In the genomic region with DNA sequence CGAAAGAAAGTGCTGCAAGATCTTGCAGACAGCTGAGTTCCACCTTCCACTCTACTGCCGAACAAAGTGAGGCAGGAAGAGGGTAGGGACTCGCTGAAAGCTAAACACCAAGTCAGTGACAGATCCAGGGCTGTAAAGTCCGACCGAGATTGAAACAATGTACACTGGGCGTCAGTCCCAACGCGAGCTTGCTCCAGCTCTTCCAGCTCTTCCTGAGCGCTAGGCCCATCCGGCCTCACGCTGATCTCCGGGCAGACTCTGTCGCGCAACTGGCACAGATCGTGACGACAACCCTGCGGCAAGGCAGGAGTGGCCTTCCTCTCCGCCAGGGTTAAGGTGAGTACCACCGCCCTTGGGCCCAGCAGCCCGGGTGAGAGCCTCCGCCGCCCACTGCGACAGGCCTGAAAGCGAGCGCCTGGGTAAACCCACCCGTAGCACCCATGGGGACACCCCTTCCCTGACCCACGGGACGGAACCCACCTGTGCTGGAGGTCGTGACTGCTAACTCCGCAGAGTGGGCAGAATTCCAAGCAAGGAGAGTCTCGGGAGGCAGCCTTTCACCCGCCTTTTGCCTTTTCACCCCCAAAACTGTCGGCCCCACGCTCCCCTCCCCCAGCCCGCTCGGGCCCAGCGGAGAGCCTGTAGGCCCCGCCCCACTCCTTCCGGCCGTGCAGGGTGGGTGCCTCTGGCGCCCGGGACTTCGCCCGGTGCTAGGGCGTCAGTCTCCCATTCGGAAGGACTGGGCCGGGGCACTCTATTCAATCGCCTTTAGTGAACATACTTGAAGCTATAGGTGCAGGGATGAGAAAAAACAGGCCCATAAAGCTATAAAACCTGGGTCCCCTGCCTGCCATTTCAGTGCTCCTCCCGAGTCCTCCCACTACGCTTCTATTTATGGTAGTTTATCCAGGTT, we compare ENCODE assay signal across 8 cellular contexts. TPM values are rescaled to one million over a fixed set of nuclear protein-coding genes. Genes with fewer than 3 reads are reported as not detected.
DNase-seq lines count a peak whose midpoint lies in the region; ATAC-seq and TF ChIP-seq lines count a peak whose summit lies in the region.

A gene (plus strand): TSS at position 275 of the 913 bp plus-strand sequence.
A gene with protein sequence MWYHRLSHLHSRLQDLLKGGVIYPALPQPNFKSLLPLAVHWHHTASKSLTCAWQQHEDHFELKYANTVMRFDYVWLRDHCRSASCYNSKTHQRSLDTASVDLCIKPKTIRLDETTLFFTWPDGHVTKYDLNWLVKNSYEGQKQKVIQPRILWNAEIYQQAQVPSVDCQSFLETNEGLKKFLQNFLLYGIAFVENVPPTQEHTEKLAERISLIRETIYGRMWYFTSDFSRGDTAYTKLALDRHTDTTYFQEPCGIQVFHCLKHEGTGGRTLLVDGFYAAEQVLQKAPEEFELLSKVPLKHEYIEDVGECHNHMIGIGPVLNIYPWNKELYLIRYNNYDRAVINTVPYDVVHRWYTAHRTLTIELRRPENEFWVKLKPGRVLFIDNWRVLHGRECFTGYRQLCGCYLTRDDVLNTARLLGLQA (minus strand): TSS at position 641 of the 913 bp plus-strand sequence. CDS start 67,676 bp downstream, outside the sequence.

- H3K27me3 ChIP-seq in HUES48 (ENCODE audit: control insufficient read depth, insufficient read depth, low read length) (no peaks in the 10 kb centered on the region), Panc1 (ENCODE audit: control insufficient read depth, insufficient read depth, low read length) (no peaks in the 10 kb centered on the region)

- no peaks in the 10 kb centered on the region for H3K4me1 ChIP-seq in HUES48 (ENCODE audit: control insufficient read depth, insufficient read depth, low read length)
- peaks cover 5% of the 10 kb centered on the region for H3K4me1 ChIP-seq in Panc1 (ENCODE audit: control insufficient read depth, insufficient read depth, low read length)

- H3K27ac Mint-ChIP-seq in activated T-helper 2 cell treated with anti-CD3 and anti-CD28 coated beads, Interferon-gamma antibody, Interleukin-2, Interleukin-4, amounts not matched to agents 10 μg/mL and 5 μg/mL and 100 μg/mL, durations not matched to agents 14 hours and 24 hours and 36 hours, result peak within 1 kb of the TSS; percentile 84
- H3K27ac Mint-ChIP-seq in naive thymus-derived CD8-positive, alpha-beta T cell, result peak within 1 kb of the TSS; percentile 89 to 97 (median 96)

- peak; percentile 81 for DNase-seq in DMS 273 (lab: John Stamatoyannopoulos, UW; ENCODE audit: unreplicated experiment)
- DNase-seq in Panc1 (ENCODE audit: low read depth, low spot score), result no peak
- DNase-seq in activated T-helper 2 cell treated with anti-CD3 and anti-CD28 coated beads, Interferon-gamma antibody, Interleukin-2, Interleukin-4, amounts not matched to agents 10 μg/mL and 5 μg/mL and 100 μg/mL, durations not matched to agents 14 hours and 24 hours and 36 hours (ENCODE audit: low spot score), result peak; percentile 39
- DNase-seq in fibroblast of peridontal ligament (ENCODE audit: extremely low read depth), result peak; percentile 52
- DNase-seq in naive thymus-derived CD8-positive, alpha-beta T cell, result peak; percentile 26 to 72 (median 54)
- DNase-seq in stimulated activated naive CD4-positive, alpha-beta T cell (lab: John Stamatoyannopoulos, UW), result peak; percentile 23 to 56 (median 46)

- intact Hi-C loops in Panc1 (cut with micrococcal nuclease; ENCODE audit: unreplicated experiment), result no loop called here
- intact Hi-C loops in activated T-helper 2 cell treated with anti-CD3 and anti-CD28 coated beads, Interferon-gamma antibody, Interleukin-2, Interleukin-4, amounts not matched to agents 10 μg/mL and 5 μg/mL and 100 μg/mL, durations not matched to agents 14 hours and 24 hours and 36 hours (cut with micrococcal nuclease), result no loop called here

- peaks cover 2% of the 10 kb centered on the region for H3K9me3 Mint-ChIP-seq in activated T-helper 2 cell treated with anti-CD3 and anti-CD28 coated beads, Interferon-gamma antibody, Interleukin-2, Interleukin-4, amounts not matched to agents 10 μg/mL and 5 μg/mL and 100 μg/mL, durations not matched to agents 14 hours and 24 hours and 36 hours
- peaks cover 0 to 2% (median 0%) of the 10 kb centered on the region in 9 donors for H3K9me3 Mint-ChIP-seq in naive thymus-derived CD8-positive, alpha-beta T cell

- H3K4me1 Mint-ChIP-seq in activated T-helper 2 cell treated with anti-CD3 and anti-CD28 coated beads, Interferon-gamma antibody, Interleukin-2, Interleukin-4, amounts not matched to agents 10 μg/mL and 5 μg/mL and 100 μg/mL, durations not matched to agents 14 hours and 24 hours and 36 hours (ENCODE audit: low read depth), result peaks cover 7% of the 10 kb centered on the region
- H3K4me1 Mint-ChIP-seq in naive thymus-derived CD8-positive, alpha-beta T cell, result peaks cover 12 to 39% (median 31%) of the 10 kb centered on the region in 4 donors

- H3K36me3 Mint-ChIP-seq in activated T-helper 2 cell treated with anti-CD3 and anti-CD28 coated beads, Interferon-gamma antibody, Interleukin-2, Interleukin-4, amounts not matched to agents 10 μg/mL and 5 μg/mL and 100 μg/mL, durations not matched to agents 14 hours and 24 hours and 36 hours (ENCODE audit: low read depth), result peaks cover 12% of the 10 kb centered on the region
- peaks cover 2 to 5% (median 4%) of the 10 kb centered on the region in 3 donors for H3K36me3 Mint-ChIP-seq in naive thymus-derived CD8-positive, alpha-beta T cell

- H3K27ac ChIP-seq in HUES48 (ENCODE audit: low read depth, low read length) (peak within 1 kb of the TSS; percentile 51), Panc1 (ENCODE audit: low read length) (peak within 1 kb of the TSS; percentile 96)

- peak within 1 kb of the TSS; percentile 91 for H3K4me3 Mint-ChIP-seq in activated T-helper 2 cell treated with anti-CD3 and anti-CD28 coated beads, Interferon-gamma antibody, Interleukin-2, Interleukin-4, amounts not matched to agents 10 μg/mL and 5 μg/mL and 100 μg/mL, durations not matched to agents 14 hours and 24 hours and 36 hours (ENCODE audit: low read depth)
- H3K4me3 Mint-ChIP-seq in naive thymus-derived CD8-positive, alpha-beta T cell, result peak within 1 kb of the TSS; percentile 86 to 96 (median 92)

- POLR2A ChIA-PET in Panc1 (lab: Charles Lee), result no interaction called here
- POLR2A ChIA-PET in naive thymus-derived CD8-positive, alpha-beta T cell (lab: Charles Lee), result interaction anchor here (0.6 to 0.7 kb wide), 2 partner anchors 12 to 658 kb away, joined by 3 read pairs; no protein-coding TSS in a partner anchor

- CTCF ChIA-PET in Panc1 (lab: Charles Lee), result no interaction called here

- H3K4me3 ChIP-seq in HUES48 (ENCODE audit: low read depth, low read length) (peak within 1 kb of the TSS; percentile 80), Panc1 (ENCODE audit: low read depth in 2 of 2, low read length in 2 of 2) (peak within 1 kb of the TSS; percentile 86 to 94)

- no peak for TF ChIP-seq CTCF in Panc1 (IDR thresholded peaks at IDR 0.05)

- H3K27me3 Mint-ChIP-seq in activated T-helper 2 cell treated with anti-CD3 and anti-CD28 coated beads, Interferon-gamma antibody, Interleukin-2, Interleukin-4, amounts not matched to agents 10 μg/mL and 5 μg/mL and 100 μg/mL, durations not matched to agents 14 hours and 24 hours and 36 hours (ENCODE audit: low read depth), result no peaks in the 10 kb centered on the region
- no peaks in the 10 kb centered on the region for H3K27me3 Mint-ChIP-seq in naive thymus-derived CD8-positive, alpha-beta T cell

- ATAC-seq in GM21423 (IDR thresholded peaks at IDR 0.05; ENCODE audit: unreplicated experiment) (peak; percentile 91), Panc1 (peak; percentile 99)
- ATAC-seq in naive thymus-derived CD8-positive, alpha-beta T cell, result peak; percentile 88 to 95

- H3K9me3 ChIP-seq in HUES48 (ENCODE audit: control insufficient read depth, insufficient read depth, low read length), result peaks cover 40% of the 10 kb centered on the region
- 0 out of 2 replicates have a peak, but pooled peaks cover under 1% of the 10 kb centered on the region for H3K9me3 ChIP-seq in Panc1 (ENCODE audit: control insufficient read depth, insufficient read depth, low read depth, low read length)

- in situ Hi-C loops in Panc1 (cut with HindIII; ENCODE audit: low pct_unique_long_range_greater_than_20kb, low sequenced_read_pairs), result no loop called here

- H3K9ac ChIP-seq in HUES48 (ENCODE audit: low read depth, low read length), result peak within 1 kb of the TSS; percentile 76

- H3K36me3 ChIP-seq in HUES48 (ENCODE audit: control insufficient read depth, insufficient read depth, low read length) (no peaks in the 10 kb centered on the region), Panc1 (ENCODE audit: control insufficient read depth, insufficient read depth, low read length) (no peaks in the 10 kb centered on the region)

- no TSS peak for BruUV-seq in Panc1 (replicated peaks; lab: Mats Ljungman, UMichigan)

RNA-seq across cellular contexts. Expression of the first gene that starts in this region (rescaled TPM):
- 1.1 TPM for total RNA-seq in Panc1 (2021; ENCODE audit: unreplicated experiment)
- 0.45 TPM for polyA plus RNA-seq in Panc1 (2012; ENCODE audit: insufficient read length)
- 0.18 and 0.21 TPM in 2 replicates for total RNA-seq in activated T-helper 2 cell treated with anti-CD3 and anti-CD28 coated beads, Interferon-gamma antibody, Interleukin-2, Interleukin-4, amounts not matched to agents 10 μg/mL and 5 μg/mL and 100 μg/mL, durations not matched to agents 14 hours and 24 hours and 36 hours
- total RNA-seq in naive thymus-derived CD8-positive, alpha-beta T cell, result under 1 TPM; 0.55 to 0.74 TPM
- polyA plus RNA-seq in naive thymus-derived CD8-positive, alpha-beta T cell, result under 1 TPM in 2 of 3 donors, not detected in 1; 0.20 to 0.26 TPM

RNA-seq across cellular contexts. Expression of the second gene that starts in this region (rescaled TPM):
- total RNA-seq in Panc1 (2021; ENCODE audit: unreplicated experiment), result 36.4 TPM
- 26.0 TPM for polyA plus RNA-seq in Panc1 (2012; ENCODE audit: insufficient read length)
- 9.7 and 11.2 TPM in 2 replicates for total RNA-seq in activated T-helper 2 cell treated with anti-CD3 and anti-CD28 coated beads, Interferon-gamma antibody, Interleukin-2, Interleukin-4, amounts not matched to agents 10 μg/mL and 5 μg/mL and 100 μg/mL, durations not matched to agents 14 hours and 24 hours and 36 hours
- total RNA-seq in naive thymus-derived CD8-positive, alpha-beta T cell, result 10 to 100 TPM; 13.9 to 15.9 TPM
- 10 to 100 TPM; 13.0 to 16.6 (median 15.4) TPM for polyA plus RNA-seq in naive thymus-derived CD8-positive, alpha-beta T cell
